In the genomic region with DNA sequence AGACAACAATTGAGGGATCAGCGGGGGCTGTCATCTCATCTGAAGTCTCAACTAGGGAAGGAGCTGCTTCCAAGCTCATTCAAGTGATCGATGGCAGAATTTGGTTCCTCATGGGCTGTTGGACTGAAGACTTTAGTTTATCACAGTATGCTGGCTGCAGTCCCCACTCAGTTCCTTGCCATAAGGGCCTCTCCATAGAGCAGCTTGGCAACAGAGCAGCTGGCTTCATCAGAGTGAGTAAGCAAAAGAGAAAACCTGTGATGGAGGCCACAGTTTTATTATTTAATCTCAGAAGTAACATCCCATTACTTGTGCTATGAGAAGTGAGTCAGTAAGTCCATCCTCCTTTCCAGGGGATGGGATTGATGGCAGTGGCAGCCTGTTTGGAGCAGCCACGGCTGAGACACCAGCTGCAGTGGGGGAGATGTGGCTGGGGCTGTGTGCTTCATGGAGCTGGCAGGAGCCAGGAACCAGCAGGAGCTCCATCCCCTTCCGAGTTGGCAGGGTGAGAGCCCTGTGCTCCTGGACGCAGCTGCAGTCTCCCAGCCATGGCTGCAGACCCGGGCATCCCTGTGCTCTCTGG, we compare ENCODE assay signal across 17 cellular contexts.
"Had no signal": no experiment of that assay in that cellular context is flagged by ENCODE, and none has a peak within 500 bp of the region (broad histone marks: within the 10 kb centered on the region; RNA-seq: fewer than 3 reads in every experiment).

No MANE protein-coding gene starts in this region.

- H3K4me1 ChIP-seq: ascending aorta, breast epithelium, left lung, parathyroid adenoma, tibial artery had no signal

- H3K9me3 ChIP-seq: ascending aorta, breast epithelium, left lung, mucosa of descending colon, tibial artery had no signal

- H3K27me3 ChIP-seq: ascending aorta, hepatocyte, tibial artery had no signal

- H3K9ac ChIP-seq: parathyroid adenoma had no signal

- H3K4me2 ChIP-seq: hepatocyte had no signal

- H2AFZ ChIP-seq: hepatocyte, parathyroid adenoma had no signal

- ATAC-seq: left lung; mucosa of descending colon; naive thymus-derived CD4-positive, alpha-beta T cell had no signal

- DNase-seq: activated CD4-positive, alpha-beta T cell treated with anti-CD3 and anti-CD28 coated beads, Interleukin-2, amount 50 U/mL, for 1 hour; activated CD8-positive, alpha-beta memory T cell treated with anti-CD3 and anti-CD28 coated beads for 24 hours; activated naive CD8-positive, alpha-beta T cell treated with anti-CD3 and anti-CD28 coated beads for 36 hours; erythroblast; left lung; mammary epithelial cell; mucosa of descending colon; naive thymus-derived CD4-positive, alpha-beta T cell; retina; stimulated activated CD4-positive, alpha-beta T cell treated with anti-CD3 and anti-CD28 coated beads, Interleukin-12 subunit alpha, Interleukin-12 subunit beta, amount 100 ng/mL, for 4 hours; stimulated activated CD4-positive, alpha-beta T cell treated with anti-CD3 and anti-CD28 coated beads, Interleukin-2, amount 100 ng/mL, for 24 hours; T-helper 9 cell; tibial artery had no signal

- H3K36me3 ChIP-seq: ascending aorta, breast epithelium, left lung, tibial artery had no signal

- H3K4me3 ChIP-seq: ascending aorta, breast epithelium, hepatocyte, left lung, mucosa of descending colon, tibial artery had no signal

- H3K27ac ChIP-seq: ascending aorta, breast epithelium, hepatocyte, left lung, parathyroid adenoma, tibial artery had no signal
